Comparison of ENCODE assay signal across 8 cellular contexts in the genomic region with DNA sequence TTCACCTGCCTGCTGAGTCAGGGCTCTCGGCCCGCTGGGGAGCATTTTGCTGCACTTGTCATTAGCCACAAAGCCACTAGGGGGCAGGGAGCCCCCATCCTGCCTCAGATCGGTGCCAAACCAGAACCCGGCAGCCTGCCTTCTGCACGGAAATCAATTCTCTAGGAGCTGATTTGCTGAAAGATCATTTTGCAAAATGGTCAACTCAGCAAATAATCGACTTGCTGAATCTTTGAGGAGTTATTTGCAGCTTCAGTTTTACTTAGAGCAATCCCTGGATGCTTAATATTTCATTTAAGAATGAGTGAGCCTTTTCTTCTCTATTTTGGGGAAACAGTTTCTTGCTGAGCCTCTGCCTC. TPM values are rescaled to one million over a fixed set of nuclear protein-coding genes. Genes with fewer than 3 reads are reported as not detected.
DNase-seq lines count a peak whose midpoint lies in the region; ATAC-seq and TF ChIP-seq lines count a peak whose summit lies in the region.

No MANE protein-coding gene starts in this region.

- H3K9me3 ChIP-seq in liver (ENCODE audit: control insufficient read depth in 4 of 4, low read length in 3 of 4), result no peaks in the 10 kb centered on the region

- no peak overlapping the region for H3K9ac ChIP-seq in liver (ENCODE audit: low read depth in 1 of 2, low read length in 2 of 2)

- H3K27ac ChIP-seq in 22Rv1 (no peak overlapping the region), liver (ENCODE audit: low read depth in 1 of 2, low read length in 2 of 2) (peak overlapping the region; percentile 42 to 56)

- WGBS in liver, result under 1% methylated on average over 6 of the region's 6 CpGs

- no peaks in the 10 kb centered on the region for H3K27me3 ChIP-seq in liver (ENCODE audit: control insufficient read depth in 4 of 4, insufficient read depth in 4 of 4, low read length in 3 of 4)

- H3K36me3 ChIP-seq in liver (ENCODE audit: control insufficient read depth in 4 of 4, insufficient read depth in 3 of 4, low read depth in 1 of 4, low read length in 3 of 4), result no peaks in the 10 kb centered on the region

- peak; percentile 43 for DNase-seq in NCI-H2227 treated with DMSO at 0.1 percent for 48 hours (lab: John Stamatoyannopoulos, UW)
- DNase-seq in activated CD4-positive, alpha-beta T cell treated with anti-CD3 and anti-CD28 coated beads for 1 hour, result peak; percentile 85
- DNase-seq in cerebellum (ENCODE audit: low spot score), result peak; percentile 61
- DNase-seq in stimulated activated CD4-positive, alpha-beta T cell treated with anti-CD3 and anti-CD28 coated beads, TNF-alpha, amount 100 ng/mL, for 1 hour (ENCODE audit: low read depth in 3 of 3, low spot score in 1 of 3), result peak; percentile 75 to 83 (median 83)

- H3K4me1 ChIP-seq in liver (ENCODE audit: control insufficient read depth in 4 of 4, insufficient read depth in 4 of 4, low read length in 3 of 4), result peaks cover 4 to 17% (median 11%) of the 10 kb centered on the region in 4 donors

- ATAC-seq in GM18498 (IDR thresholded peaks at IDR 0.05; ENCODE audit: unreplicated experiment) (peak; percentile 53), HG03064 (IDR thresholded peaks at IDR 0.05; ENCODE audit: low read depth, unreplicated experiment) (peak; percentile 43)

- TF ChIP-seq RAD21 in liver (IDR thresholded peaks at IDR 0.05), result peak; percentile 99

- peak; percentile 93 for TF ChIP-seq CTCF in 22Rv1 (IDR thresholded peaks at IDR 0.05)
- TF ChIP-seq CTCF in liver (IDR thresholded peaks at IDR 0.05; ENCODE audit: low read depth, low read length, missing input control), result peak; percentile 93

- no peak overlapping the region for H3K4me3 ChIP-seq in liver (ENCODE audit: low read depth in 1 of 3, low read length in 3 of 3)

TF ChIP-seq in liver, 16 proteins besides CTCF, POLR2A, EP300 and RAD21:
- TF ChIP-seq FOXA2 (IDR thresholded peaks at IDR 0.05), result no peak
- TF ChIP-seq RXRA (IDR thresholded peaks at IDR 0.05), result peak in 1 of 2 donors; percentile 8
- peak in 1 of 2 donors; percentile 7 for TF ChIP-seq HNF4A (conservative IDR thresholded peaks at IDR 0.05)

RNA-seq across cellular contexts. Expression of a gene that starts 1.7 kb away (rescaled TPM):
- total RNA-seq in cerebellum, result 2.5 TPM
- 1 to 10 TPM; 8.8 to 9.4 TPM for total RNA-seq in liver
- 1 to 10 TPM; 1.6 to 6.4 TPM for polyA plus RNA-seq in liver
